9 cellular contexts compared by ENCODE assay signal in the genomic region with DNA sequence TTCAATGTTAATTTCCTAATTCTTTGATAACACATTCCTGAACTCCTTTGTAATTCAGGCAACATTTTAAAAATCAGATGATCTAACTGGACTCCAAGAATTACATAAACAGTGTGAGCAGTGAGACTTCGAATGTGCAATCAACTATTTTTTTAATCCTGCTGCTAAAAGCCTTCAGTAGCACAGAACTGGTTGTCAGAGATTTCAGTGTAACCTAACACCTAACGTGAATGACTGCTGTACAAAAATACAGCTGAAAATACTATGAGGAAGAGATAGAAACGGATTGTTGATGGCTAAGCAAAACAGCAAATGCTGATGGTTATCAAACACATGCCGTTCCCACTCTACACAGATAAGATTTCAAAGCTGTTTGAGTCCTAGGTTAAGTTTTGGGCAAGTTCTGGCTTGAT. TPM values are rescaled to one million over a fixed set of nuclear protein-coding genes. Genes with fewer than 3 reads are reported as not detected.
DNase-seq lines count a peak whose midpoint lies in the region; ATAC-seq and TF ChIP-seq lines count a peak whose summit lies in the region.
"Had no signal": no experiment of that assay in that cellular context is flagged by ENCODE, and none has a peak within 500 bp of the region (broad histone marks: within the 10 kb centered on the region; RNA-seq: fewer than 3 reads in every experiment).

No MANE protein-coding gene starts in this region.

- WGBS in upper lobe of left lung, 2 donors, result 14 to 24% methylated on average over 4 of the region's 4 CpGs

- DNase-seq in NCI-H510A treated with DMSO at 0.1 percent for 48 hours (lab: John Stamatoyannopoulos, UW), result peak; percentile 24
- DNase-seq in NCI-H510A (lab: John Stamatoyannopoulos, UW), result no peak
- peak; percentile 52 to 87 for DNase-seq in dermis microvascular lymphatic vessel endothelial cell (ENCODE audit: low read depth in 2 of 2)
- DNase-seq in lung microvascular endothelial cell (ENCODE audit: low read depth in 2 of 2), result peak; percentile 61 to 78
- DNase-seq in upper lobe of left lung, result no peak
- no peak for DNase-seq in glomerular visceral epithelial cell (ENCODE audit: extremely low spot score)
- DNase-seq in stimulated activated naive B cell treated with anti-CD40 and anti-IgM and Interleukin-4, amounts not matched to agents 10 μg/mL and 1 μg/mL and 100 μg/mL, for 72 hours, result no peak
- no peak for DNase-seq in DMS79 treated with DMSO at 0.1 percent for 48 hours (lab: John Stamatoyannopoulos, UW)
- DNase-seq: NCI-H1092 treated with DMSO at 0.1 percent for 48 hours had no signal

- TF ChIP-seq POLR2A in upper lobe of left lung (IDR thresholded peaks at IDR 0.05), result no peak

- no peak overlapping the region for H3K4me3 ChIP-seq in upper lobe of left lung

- peaks cover 23 to 40% (median 34%) of the 10 kb centered on the region in 4 donors for H3K4me1 ChIP-seq in upper lobe of left lung

- TF ChIP-seq EP300 in upper lobe of left lung (IDR thresholded peaks at IDR 0.05), result no peak

- H3K9me3 ChIP-seq in upper lobe of left lung, result no peaks in the 10 kb centered on the region

- H3K27ac ChIP-seq in upper lobe of left lung, result peak overlapping the region; percentile 2 to 51 (median 41)

- peaks cover 9 to 10% of the 10 kb centered on the region in 2 donors for H3K4me1 Mint-ChIP-seq in stimulated activated naive B cell treated with anti-CD40 and anti-IgM and Interleukin-4, amounts not matched to agents 10 μg/mL and 1 μg/mL and 100 μg/mL, for 72 hours

- no peaks in the 10 kb centered on the region for H3K27me3 Mint-ChIP-seq in stimulated activated naive B cell treated with anti-CD40 and anti-IgM and Interleukin-4, amounts not matched to agents 10 μg/mL and 1 μg/mL and 100 μg/mL, for 72 hours

- no peak overlapping the region for H3K27ac Mint-ChIP-seq in stimulated activated naive B cell treated with anti-CD40 and anti-IgM and Interleukin-4, amounts not matched to agents 10 μg/mL and 1 μg/mL and 100 μg/mL, for 72 hours

- H3K4me3 Mint-ChIP-seq in stimulated activated naive B cell treated with anti-CD40 and anti-IgM and Interleukin-4, amounts not matched to agents 10 μg/mL and 1 μg/mL and 100 μg/mL, for 72 hours, result no peak overlapping the region

- no peaks in the 10 kb centered on the region for H3K9me3 Mint-ChIP-seq in stimulated activated naive B cell treated with anti-CD40 and anti-IgM and Interleukin-4, amounts not matched to agents 10 μg/mL and 1 μg/mL and 100 μg/mL, for 72 hours

- ATAC-seq in upper lobe of left lung (ENCODE audit: low FRiP score in 2 of 2), result peak in 1 of 2 donors; percentile 66
- no peak for ATAC-seq in stimulated activated naive B cell treated with anti-CD40 and anti-IgM and Interleukin-4, amounts not matched to agents 10 μg/mL and 1 μg/mL and 100 μg/mL, for 72 hours (replicated peaks)

- H3K36me3 ChIP-seq in upper lobe of left lung, result no peaks in the 10 kb centered on the region

- no peaks in the 10 kb centered on the region for H3K27me3 ChIP-seq in upper lobe of left lung

- peaks cover under 1 to 8% of the 10 kb centered on the region in 2 donors for H3K36me3 Mint-ChIP-seq in stimulated activated naive B cell treated with anti-CD40 and anti-IgM and Interleukin-4, amounts not matched to agents 10 μg/mL and 1 μg/mL and 100 μg/mL, for 72 hours

- TF ChIP-seq CTCF in upper lobe of left lung (IDR thresholded peaks at IDR 0.05), result no peak

RNA-seq across cellular contexts. Expression of gene APP, which starts 46.1 kb away (rescaled TPM):
- total RNA-seq in dermis microvascular lymphatic vessel endothelial cell, result 603 and 1,215 TPM in 2 replicates
- total RNA-seq in lung microvascular endothelial cell, result 760 and 1,326 TPM in 2 replicates
- total RNA-seq in upper lobe of left lung, result 100 to 1,000 TPM; 177 to 444 (median 391) TPM

Comparison
In these comparisons a context has a peak if more than half of its experiments do, and no peak if none do; other contexts are left out.
1. DNase-seq: peak in NCI-H510A treated with DMSO at 0.1 percent for 48 hours (single experiment), dermis microvascular lymphatic vessel endothelial cell (2 of 2) and lung microvascular endothelial cell (2 of 2); none in NCI-H510A (single experiment), upper lobe of left lung (0 of 2), glomerular visceral epithelial cell (single experiment), stimulated activated naive B cell treated with anti-CD40 and anti-IgM and Interleukin-4, amounts not matched to agents 10 μg/mL and 1 μg/mL and 100 μg/mL, for 72 hours (single experiment) and DMS79 treated with DMSO at 0.1 percent for 48 hours (single experiment).